In the genomic region with DNA sequence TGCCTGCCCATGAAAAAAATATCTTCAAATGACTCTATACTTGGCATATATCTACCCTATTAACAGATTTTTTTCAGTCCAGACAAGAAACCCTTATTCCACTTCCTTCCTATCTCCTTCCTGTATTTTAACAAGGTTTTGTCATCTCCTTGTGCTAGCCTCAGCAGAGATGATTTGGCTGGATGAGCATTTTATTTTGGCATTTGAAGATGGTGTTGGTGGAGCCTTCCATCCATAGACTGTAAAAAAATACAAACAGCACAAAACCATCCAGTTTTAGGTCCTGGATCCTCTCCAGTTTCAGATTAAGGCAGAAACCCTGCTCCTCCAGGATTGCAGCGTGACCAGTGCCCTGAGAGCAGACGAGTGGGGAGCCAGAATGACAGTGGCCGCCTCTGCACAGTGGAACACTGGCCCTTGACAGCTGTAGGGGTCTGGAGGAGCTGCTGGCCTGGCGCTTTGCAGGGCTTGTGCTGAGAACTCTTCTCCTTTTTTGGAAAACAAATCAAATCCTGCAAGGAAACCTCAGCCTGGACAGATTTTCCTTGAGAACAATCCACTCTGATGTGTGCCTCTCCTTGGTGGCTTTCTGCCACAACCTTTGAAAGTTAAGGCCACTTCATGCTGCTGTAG, we compare ENCODE assay signal across 1 cellular context.
TF ChIP-seq lines count a peak whose summit lies in the region.

No MANE protein-coding gene starts in this region.

TF ChIP-seq in GM23338, 12 proteins besides CTCF, POLR2A, EP300 and RAD21 (continued from another document):
- TF ChIP-seq, protein P1, sequence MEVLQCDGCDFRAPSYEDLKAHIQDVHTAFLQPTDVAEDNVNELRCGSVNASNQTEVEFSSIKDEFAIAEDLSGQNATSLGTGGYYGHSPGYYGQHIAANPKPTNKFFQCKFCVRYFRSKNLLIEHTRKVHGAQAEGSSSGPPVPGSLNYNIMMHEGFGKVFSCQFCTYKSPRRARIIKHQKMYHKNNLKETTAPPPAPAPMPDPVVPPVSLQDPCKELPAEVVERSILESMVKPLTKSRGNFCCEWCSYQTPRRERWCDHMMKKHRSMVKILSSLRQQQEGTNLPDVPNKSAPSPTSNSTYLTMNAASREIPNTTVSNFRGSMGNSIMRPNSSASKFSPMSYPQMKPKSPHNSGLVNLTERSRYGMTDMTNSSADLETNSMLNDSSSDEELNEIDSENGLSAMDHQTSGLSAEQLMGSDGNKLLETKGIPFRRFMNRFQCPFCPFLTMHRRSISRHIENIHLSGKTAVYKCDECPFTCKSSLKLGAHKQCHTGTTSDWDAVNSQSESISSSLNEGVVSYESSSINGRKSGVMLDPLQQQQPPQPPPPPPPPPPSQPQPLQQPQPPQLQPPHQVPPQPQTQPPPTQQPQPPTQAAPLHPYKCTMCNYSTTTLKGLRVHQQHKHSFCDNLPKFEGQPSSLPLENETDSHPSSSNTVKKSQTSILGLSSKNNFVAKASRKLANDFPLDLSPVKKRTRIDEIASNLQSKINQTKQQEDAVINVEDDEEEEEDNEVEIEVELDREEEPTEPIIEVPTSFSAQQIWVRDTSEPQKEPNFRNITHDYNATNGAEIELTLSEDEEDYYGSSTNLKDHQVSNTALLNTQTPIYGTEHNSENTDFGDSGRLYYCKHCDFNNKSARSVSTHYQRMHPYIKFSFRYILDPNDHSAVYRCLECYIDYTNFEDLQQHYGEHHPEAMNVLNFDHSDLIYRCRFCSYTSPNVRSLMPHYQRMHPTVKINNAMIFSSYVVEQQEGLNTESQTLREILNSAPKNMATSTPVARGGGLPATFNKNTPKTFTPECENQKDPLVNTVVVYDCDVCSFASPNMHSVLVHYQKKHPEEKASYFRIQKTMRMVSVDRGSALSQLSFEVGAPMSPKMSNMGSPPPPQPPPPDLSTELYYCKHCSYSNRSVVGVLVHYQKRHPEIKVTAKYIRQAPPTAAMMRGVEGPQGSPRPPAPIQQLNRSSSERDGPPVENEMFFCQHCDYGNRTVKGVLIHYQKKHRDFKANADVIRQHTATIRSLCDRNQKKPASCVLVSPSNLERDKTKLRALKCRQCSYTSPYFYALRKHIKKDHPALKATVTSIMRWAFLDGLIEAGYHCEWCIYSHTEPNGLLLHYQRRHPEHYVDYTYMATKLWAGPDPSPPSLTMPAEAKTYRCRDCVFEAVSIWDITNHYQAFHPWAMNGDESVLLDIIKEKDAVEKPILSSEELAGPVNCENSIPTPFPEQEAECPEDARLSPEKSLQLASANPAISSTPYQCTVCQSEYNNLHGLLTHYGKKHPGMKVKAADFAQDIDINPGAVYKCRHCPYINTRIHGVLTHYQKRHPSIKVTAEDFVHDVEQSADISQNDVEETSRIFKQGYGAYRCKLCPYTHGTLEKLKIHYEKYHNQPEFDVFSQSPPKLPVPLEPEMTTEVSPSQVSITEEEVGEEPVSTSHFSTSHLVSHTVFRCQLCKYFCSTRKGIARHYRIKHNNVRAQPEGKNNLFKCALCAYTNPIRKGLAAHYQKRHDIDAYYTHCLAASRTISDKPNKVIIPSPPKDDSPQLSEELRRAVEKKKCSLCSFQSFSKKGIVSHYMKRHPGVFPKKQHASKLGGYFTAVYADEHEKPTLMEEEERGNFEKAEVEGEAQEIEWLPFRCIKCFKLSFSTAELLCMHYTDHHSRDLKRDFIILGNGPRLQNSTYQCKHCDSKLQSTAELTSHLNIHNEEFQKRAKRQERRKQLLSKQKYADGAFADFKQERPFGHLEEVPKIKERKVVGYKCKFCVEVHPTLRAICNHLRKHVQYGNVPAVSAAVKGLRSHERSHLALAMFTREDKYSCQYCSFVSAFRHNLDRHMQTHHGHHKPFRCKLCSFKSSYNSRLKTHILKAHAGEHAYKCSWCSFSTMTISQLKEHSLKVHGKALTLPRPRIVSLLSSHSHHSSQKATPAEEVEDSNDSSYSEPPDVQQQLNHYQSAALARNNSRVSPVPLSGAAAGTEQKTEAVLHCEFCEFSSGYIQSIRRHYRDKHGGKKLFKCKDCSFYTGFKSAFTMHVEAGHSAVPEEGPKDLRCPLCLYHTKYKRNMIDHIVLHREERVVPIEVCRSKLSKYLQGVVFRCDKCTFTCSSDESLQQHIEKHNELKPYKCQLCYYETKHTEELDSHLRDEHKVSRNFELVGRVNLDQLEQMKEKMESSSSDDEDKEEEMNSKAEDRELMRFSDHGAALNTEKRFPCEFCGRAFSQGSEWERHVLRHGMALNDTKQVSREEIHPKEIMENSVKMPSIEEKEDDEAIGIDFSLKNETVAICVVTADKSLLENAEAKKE (CRISPR knock-in tag; IDR thresholded peaks at IDR 0.05) = no peak
- TF ChIP-seq CREB1 (CRISPR knock-in tag; IDR thresholded peaks at IDR 0.05; ENCODE audit: low read depth) = no peak
- TF ChIP-seq, protein P2, sequence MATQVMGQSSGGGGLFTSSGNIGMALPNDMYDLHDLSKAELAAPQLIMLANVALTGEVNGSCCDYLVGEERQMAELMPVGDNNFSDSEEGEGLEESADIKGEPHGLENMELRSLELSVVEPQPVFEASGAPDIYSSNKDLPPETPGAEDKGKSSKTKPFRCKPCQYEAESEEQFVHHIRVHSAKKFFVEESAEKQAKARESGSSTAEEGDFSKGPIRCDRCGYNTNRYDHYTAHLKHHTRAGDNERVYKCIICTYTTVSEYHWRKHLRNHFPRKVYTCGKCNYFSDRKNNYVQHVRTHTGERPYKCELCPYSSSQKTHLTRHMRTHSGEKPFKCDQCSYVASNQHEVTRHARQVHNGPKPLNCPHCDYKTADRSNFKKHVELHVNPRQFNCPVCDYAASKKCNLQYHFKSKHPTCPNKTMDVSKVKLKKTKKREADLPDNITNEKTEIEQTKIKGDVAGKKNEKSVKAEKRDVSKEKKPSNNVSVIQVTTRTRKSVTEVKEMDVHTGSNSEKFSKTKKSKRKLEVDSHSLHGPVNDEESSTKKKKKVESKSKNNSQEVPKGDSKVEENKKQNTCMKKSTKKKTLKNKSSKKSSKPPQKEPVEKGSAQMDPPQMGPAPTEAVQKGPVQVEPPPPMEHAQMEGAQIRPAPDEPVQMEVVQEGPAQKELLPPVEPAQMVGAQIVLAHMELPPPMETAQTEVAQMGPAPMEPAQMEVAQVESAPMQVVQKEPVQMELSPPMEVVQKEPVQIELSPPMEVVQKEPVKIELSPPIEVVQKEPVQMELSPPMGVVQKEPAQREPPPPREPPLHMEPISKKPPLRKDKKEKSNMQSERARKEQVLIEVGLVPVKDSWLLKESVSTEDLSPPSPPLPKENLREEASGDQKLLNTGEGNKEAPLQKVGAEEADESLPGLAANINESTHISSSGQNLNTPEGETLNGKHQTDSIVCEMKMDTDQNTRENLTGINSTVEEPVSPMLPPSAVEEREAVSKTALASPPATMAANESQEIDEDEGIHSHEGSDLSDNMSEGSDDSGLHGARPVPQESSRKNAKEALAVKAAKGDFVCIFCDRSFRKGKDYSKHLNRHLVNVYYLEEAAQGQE (IDR thresholded peaks at IDR 0.05; ENCODE audit: unreplicated experiment) = no peak
